ENCODE assay signal across 1 cellular context in genomic region chr3:50610992-50611463, GRCh38.
TF ChIP-seq lines count a peak whose summit lies in the region.

No MANE protein-coding gene starts in this region.

TF ChIP-seq in endothelial cell of umbilical vein, 7 proteins besides CTCF, POLR2A, EP300 and RAD21 (continued from another document):
- TF ChIP-seq JUN (IDR thresholded peaks at IDR 0.05; ENCODE audit: borderline replicate concordance, insufficient read depth, insufficient read length, low read depth) (no peak), FOS (IDR thresholded peaks at IDR 0.05; ENCODE audit: borderline replicate concordance, insufficient read depth, low read length) (no peak), GATA2 (IDR thresholded peaks at IDR 0.05; ENCODE audit: insufficient read depth, insufficient read length, low read depth, low read length) (no peak), EZH2 (IDR thresholded peaks at IDR 0.05; ENCODE audit: borderline replicate concordance, low read depth, low read length, severe bottlenecking) (no peak), MAX (IDR thresholded peaks at IDR 0.05; ENCODE audit: insufficient read depth, insufficient read length) (no peak)
